Comparison of ENCODE assay signal across 1 cellular context in the genomic region with DNA sequence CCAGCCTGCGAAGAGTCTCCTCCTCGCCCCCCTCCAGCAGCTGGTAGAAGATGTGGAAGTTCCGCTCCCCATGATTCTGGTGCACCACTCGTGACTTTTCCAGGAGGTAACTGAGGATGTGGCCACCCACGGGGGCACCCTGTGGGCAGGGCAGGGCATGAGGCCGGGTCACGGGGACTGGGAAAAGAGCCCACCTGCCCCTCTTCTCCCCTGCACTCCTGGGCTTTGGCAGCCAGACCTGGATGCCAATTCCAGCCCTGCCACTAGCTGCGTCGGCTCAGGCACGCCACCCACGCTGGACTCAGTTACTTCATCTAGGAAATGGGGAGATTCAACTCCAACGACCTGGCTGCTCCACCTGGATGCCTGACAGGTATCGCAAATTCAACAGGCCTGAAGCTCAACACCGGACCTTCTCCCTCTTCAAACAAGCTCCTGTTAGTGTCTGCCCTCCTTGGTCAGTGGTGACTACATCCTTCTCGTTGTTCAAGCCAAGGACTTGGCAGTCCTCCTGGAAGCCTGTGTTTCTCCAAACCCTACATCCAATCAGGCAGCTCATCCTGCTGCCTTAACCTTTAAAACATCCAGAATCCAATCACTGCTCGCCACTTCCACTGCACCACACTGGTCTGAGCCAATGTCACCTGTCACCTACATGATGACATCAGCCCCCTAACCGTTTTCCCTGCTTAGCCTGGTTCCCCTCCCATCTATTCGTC.
TF ChIP-seq lines count a peak whose summit lies in the region.

No MANE protein-coding gene starts in this region.

TF ChIP-seq in HepG2, 621 proteins besides CTCF, POLR2A, EP300 and RAD21:
- no peak for TF ChIP-seq ZNF260 (CRISPR knock-in tag; IDR thresholded peaks at IDR 0.05; ENCODE audit: borderline replicate concordance, low read depth)
- peak; percentile 72; the same call in 1 of the 2 replicates for TF ChIP-seq ZNF629 (CRISPR knock-in tag; conservative IDR thresholded peaks at IDR 0.05)
